In the genomic region with DNA sequence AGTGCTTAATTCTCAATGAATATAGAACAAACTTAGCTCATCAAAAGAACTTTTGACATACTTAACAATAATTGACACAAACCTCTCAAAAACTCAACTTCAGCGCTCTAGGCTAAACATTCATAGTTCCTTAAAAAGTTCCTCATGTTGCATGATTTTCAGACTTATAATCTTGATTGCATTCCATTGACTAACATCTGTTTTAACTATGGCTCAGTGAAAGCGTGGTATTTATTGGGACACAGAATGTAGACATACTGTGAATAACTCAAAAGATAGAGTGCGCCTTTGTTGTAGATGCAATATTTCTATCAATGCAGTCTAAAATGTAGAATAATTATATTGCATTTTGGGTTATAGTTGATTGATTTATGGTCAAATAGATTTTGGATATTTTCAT, we compare ENCODE assay signal across 7 cellular contexts.
"Had no signal": no experiment of that assay in that cellular context is flagged by ENCODE, and none has a peak within 500 bp of the region (broad histone marks: within the 10 kb centered on the region; RNA-seq: fewer than 3 reads in every experiment).

No MANE protein-coding gene starts in this region.

- H3K36me3 Mint-ChIP-seq: IgD-negative memory B cell had no signal

- H3K27me3 Mint-ChIP-seq: IgD-negative memory B cell had no signal

- H3K4me1 Mint-ChIP-seq: IgD-negative memory B cell had no signal

- H3K27ac Mint-ChIP-seq: HFFc6, IgD-negative memory B cell had no signal

- H3K36me3 ChIP-seq: HAP-1 had no signal

- DNase-seq: GM23248, GOT3, H7, HFFc6, KBM-7 had no signal

- H3K4me3 Mint-ChIP-seq: HFFc6, IgD-negative memory B cell had no signal

- H3K4me1 ChIP-seq: HAP-1 had no signal

- H3K9me3 ChIP-seq: HAP-1 had no signal

- H3K9ac ChIP-seq: GM23248 had no signal

- H3K4me3 ChIP-seq: GM23248, HAP-1 had no signal
